ENCODE assay signal across 11 cellular contexts in the genomic region with DNA sequence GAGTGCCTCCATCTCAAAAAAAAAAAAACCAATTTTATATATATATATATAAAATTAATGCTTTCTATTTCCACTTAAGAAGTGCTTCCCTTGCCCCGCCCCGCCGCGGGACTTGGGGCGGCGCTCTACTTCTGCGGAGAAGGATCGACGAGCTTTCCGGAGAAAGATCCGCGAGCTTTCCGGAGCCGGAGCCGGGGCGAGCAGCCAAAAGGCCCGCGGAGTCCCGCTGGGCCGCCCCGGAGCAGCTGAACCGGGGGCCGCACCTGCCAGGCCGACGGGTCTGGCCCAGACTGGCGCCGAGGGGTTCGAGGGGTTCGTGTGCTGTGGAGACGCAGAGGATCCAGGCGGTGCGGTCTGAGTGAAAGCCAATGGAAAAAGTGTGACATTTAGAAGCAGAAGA. TPM values are rescaled to one million over a fixed set of nuclear protein-coding genes. Genes with fewer than 3 reads are reported as not detected.
DNase-seq lines count a peak whose midpoint lies in the region; ATAC-seq, FAIRE-seq and TF ChIP-seq lines count a peak whose summit lies in the region.
"Had no signal": no experiment of that assay in that cellular context is flagged by ENCODE, and none has a peak within 500 bp of the region (broad histone marks: within the 10 kb centered on the region; RNA-seq: fewer than 3 reads in every experiment).

No MANE protein-coding gene starts in this region.

- ATAC-seq in SK-N-SH treated with all-trans-retinoic acid at 6 μM for 48 hours (no peak), HG03108 (IDR thresholded peaks at IDR 0.05; ENCODE audit: unreplicated experiment) (no peak)

- DNase-seq in AG20443 (ENCODE audit: low spot score), result peak; percentile 75
- peak; percentile 22 for DNase-seq in activated T-cell treated with anti-CD3 and anti-CD28 coated beads, Interleukin-2, amount 50 U/mL, for 1 hour
- peak; percentile 21 to 31 for DNase-seq in frontal cortex (ENCODE audit: low spot score in 2 of 2)
- DNase-seq in posterior vena cava (ENCODE audit: low spot score), result peak; percentile 90
- no peak for DNase-seq in NCI-H1436 treated with DMSO at 0.1 percent for 48 hours (lab: John Stamatoyannopoulos, UW)
- no peak for DNase-seq in DMS114 treated with DMSO at 0.1 percent for 48 hours (lab: John Stamatoyannopoulos, UW; ENCODE audit: unreplicated experiment)
- DNase-seq: nephron progenitor cell; NK-92 treated with Interleukin-12 subunit alpha and Interleukin-12 subunit beta, amount 100 ng/mL, for 24 hours had no signal

- intact Hi-C loops in posterior vena cava (cut with DNase I), result no loop called here

- FAIRE-seq in frontal cortex (lab: Jason Lieb, UNC), result no peak

TF ChIP-seq in SK-N-SH treated with all-trans-retinoic acid at 6 μM for 48 hours, 23 proteins besides CTCF, POLR2A, EP300 and RAD21:
- TF ChIP-seq, protein P1, sequence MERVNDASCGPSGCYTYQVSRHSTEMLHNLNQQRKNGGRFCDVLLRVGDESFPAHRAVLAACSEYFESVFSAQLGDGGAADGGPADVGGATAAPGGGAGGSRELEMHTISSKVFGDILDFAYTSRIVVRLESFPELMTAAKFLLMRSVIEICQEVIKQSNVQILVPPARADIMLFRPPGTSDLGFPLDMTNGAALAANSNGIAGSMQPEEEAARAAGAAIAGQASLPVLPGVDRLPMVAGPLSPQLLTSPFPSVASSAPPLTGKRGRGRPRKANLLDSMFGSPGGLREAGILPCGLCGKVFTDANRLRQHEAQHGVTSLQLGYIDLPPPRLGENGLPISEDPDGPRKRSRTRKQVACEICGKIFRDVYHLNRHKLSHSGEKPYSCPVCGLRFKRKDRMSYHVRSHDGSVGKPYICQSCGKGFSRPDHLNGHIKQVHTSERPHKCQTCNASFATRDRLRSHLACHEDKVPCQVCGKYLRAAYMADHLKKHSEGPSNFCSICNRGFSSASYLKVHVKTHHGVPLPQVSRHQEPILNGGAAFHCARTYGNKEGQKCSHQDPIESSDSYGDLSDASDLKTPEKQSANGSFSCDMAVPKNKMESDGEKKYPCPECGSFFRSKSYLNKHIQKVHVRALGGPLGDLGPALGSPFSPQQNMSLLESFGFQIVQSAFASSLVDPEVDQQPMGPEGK (CRISPR knock-in tag; IDR thresholded peaks at IDR 0.05; ENCODE audit: borderline replicate concordance), result no peak
- TF ChIP-seq ARNTL (CRISPR knock-in tag; IDR thresholded peaks at IDR 0.05; ENCODE audit: borderline replicate concordance, low read depth) (no peak), TOX (CRISPR knock-in tag; IDR thresholded peaks at IDR 0.05; ENCODE audit: borderline replicate concordance) (no peak), ESRRG (CRISPR knock-in tag; IDR thresholded peaks at IDR 0.05) (no peak), ZNF70 (CRISPR knock-in tag; IDR thresholded peaks at IDR 0.05) (no peak), CSDC2 (CRISPR knock-in tag; IDR thresholded peaks at IDR 0.05) (no peak), RARB (CRISPR knock-in tag; IDR thresholded peaks at IDR 0.05) (no peak)

RNA-seq across cellular contexts. Expression of gene TBC1D26, which starts 50.7 kb away (rescaled TPM):
- total RNA-seq in frontal cortex (3.3 TPM), posterior vena cava (not detected)
- total RNA-seq: activated T-helper 1 cell treated with anti-CD3 and anti-CD28 coated beads, Interleukin-12 subunit alpha, Interleukin-12 subunit beta, Interleukin-2, Interleukin-4 antibody, amounts not matched to agents 30 ng/mL and 10 ng/mL and 1 ng/mL, durations not matched to agents 14 hours and 24 hours and 36 hours had no signal

Comparison
In these comparisons a context has a peak if more than half of its experiments do, and no peak if none do; other contexts are left out.
1. DNase-seq: peak in AG20443 (single experiment), activated T-cell treated with anti-CD3 and anti-CD28 coated beads, Interleukin-2, amount 50 U/mL, for 1 hour (single experiment), frontal cortex (2 of 2) and posterior vena cava (single experiment); none in NCI-H1436 treated with DMSO at 0.1 percent for 48 hours (single experiment) and DMS114 treated with DMSO at 0.1 percent for 48 hours (single experiment).